ENCODE assay signal across 14 cellular contexts in the genomic region with DNA sequence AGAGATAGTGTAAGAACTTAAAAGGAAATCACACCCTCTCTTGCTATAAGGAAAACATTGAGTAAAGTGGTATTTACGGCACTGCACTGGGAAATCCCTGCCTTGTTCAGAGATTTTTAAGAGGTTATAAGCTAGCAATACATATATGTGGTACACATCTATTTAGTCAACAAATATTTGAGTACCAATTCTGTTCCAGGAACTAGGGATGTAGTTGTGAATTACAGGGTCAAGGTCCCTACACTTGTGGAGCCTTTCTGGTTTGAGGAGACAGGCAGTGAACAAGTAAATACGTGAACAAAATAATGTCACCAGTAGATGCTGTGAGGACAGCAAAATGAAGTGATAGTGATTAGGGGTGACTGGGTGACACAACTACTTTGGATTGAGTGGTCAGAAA. TPM values are rescaled to one million over a fixed set of nuclear protein-coding genes. Genes with fewer than 3 reads are reported as not detected.
DNase-seq lines count a peak whose midpoint lies in the region; ATAC-seq and TF ChIP-seq lines count a peak whose summit lies in the region.
"Had no signal": no experiment of that assay in that cellular context is flagged by ENCODE, and none has a peak within 500 bp of the region (broad histone marks: within the 10 kb centered on the region; RNA-seq: fewer than 3 reads in every experiment).

No MANE protein-coding gene starts in this region.

- WGBS in body of pancreas, 2 donors: 45 to 73% methylated on average over 2 of the region's 2 CpGs

- no peak for TF ChIP-seq CTCF in activated B cell treated with CpG ODN at 0.5 μM for 24 hours (IDR thresholded peaks at IDR 0.05)
- TF ChIP-seq CTCF in type B pancreatic cell (conservative IDR thresholded peaks at IDR 0.05): no peak
- TF ChIP-seq CTCF in left lung (IDR thresholded peaks at IDR 0.05): no peak
- TF ChIP-seq CTCF in body of pancreas (IDR thresholded peaks at IDR 0.05): no peak

- H3K27me3 Mint-ChIP-seq in stimulated activated naive CD8-positive, alpha-beta T cell treated with anti-CD3 and anti-CD28 coated beads, Interleukin-15, Interleukin-2, amounts not matched to agents 100 ng/mL and 50 ng/mL, for 24 hours: no peaks in the 10 kb centered on the region
- no peaks in the 10 kb centered on the region for H3K27me3 Mint-ChIP-seq in activated B cell treated with CpG ODN at 0.5 μM for 24 hours
- no peaks in the 10 kb centered on the region for H3K27me3 Mint-ChIP-seq in memory B cell
- H3K27me3 Mint-ChIP-seq in type B pancreatic cell: no peaks in the 10 kb centered on the region

- intact Hi-C loops in activated B cell treated with CpG ODN at 0.5 μM for 24 hours (cut with micrococcal nuclease) (no loop called here), left lung (cut with DNase I) (no loop called here), body of pancreas (cut with DNase I) (no loop called here)

- POLR2A ChIA-PET in activated B cell treated with CpG ODN at 0.5 μM for 24 hours (lab: Charles Lee): no interaction called here

- no peaks in the 10 kb centered on the region for H3K9me3 Mint-ChIP-seq in stimulated activated naive CD8-positive, alpha-beta T cell treated with anti-CD3 and anti-CD28 coated beads, Interleukin-15, Interleukin-2, amounts not matched to agents 100 ng/mL and 50 ng/mL, for 24 hours
- no peaks in the 10 kb centered on the region for H3K9me3 Mint-ChIP-seq in activated B cell treated with CpG ODN at 0.5 μM for 24 hours
- no peaks in the 10 kb centered on the region for H3K9me3 Mint-ChIP-seq in memory B cell
- H3K9me3 Mint-ChIP-seq in type B pancreatic cell: no peaks in the 10 kb centered on the region

- no peak for DNase-seq in stimulated activated naive CD8-positive, alpha-beta T cell treated with anti-CD3 and anti-CD28 coated beads, Interleukin-15, Interleukin-2, amounts not matched to agents 100 U/mL and 50 U/mL, for 24 hours
- DNase-seq in activated B cell treated with CpG ODN at 0.5 μM for 24 hours (no peak), memory B cell (ENCODE audit: low spot score in 2 of 2) (no peak), type B pancreatic cell (ENCODE audit: extremely low spot score, unreplicated experiment) (no peak), left lung (no peak), body of pancreas (no peak)
- no peak for DNase-seq in activated CD8-positive, alpha-beta memory T cell treated with anti-CD3 and anti-CD28 coated beads, Interleukin-2, amount 50 U/mL, for 4 hours
- DNase-seq: activated effector memory CD4-positive, alpha-beta T cell treated with anti-CD3 and anti-CD28 coated beads, Interleukin-2, amount 50 U/mL, for 16 hours; BE2C; cerebellar nuclear complex; NCI-H1048; NCI-H2227 treated with DMSO at 0.1 percent for 48 hours; nucleus accumbens had no signal

- H3K36me3 ChIP-seq in left lung: peaks cover 0 to 6% of the 10 kb centered on the region in 2 donors
- no peaks in the 10 kb centered on the region for H3K36me3 ChIP-seq in body of pancreas (replicated peaks in 1 of 2; ENCODE audit: insufficient read depth in 1 of 2, low read depth in 2 of 2)

- H3K36me3 Mint-ChIP-seq in stimulated activated naive CD8-positive, alpha-beta T cell treated with anti-CD3 and anti-CD28 coated beads, Interleukin-15, Interleukin-2, amounts not matched to agents 100 ng/mL and 50 ng/mL, for 24 hours (ENCODE audit: low read depth): peaks cover 18% of the 10 kb centered on the region
- H3K36me3 Mint-ChIP-seq in activated B cell treated with CpG ODN at 0.5 μM for 24 hours (ENCODE audit: low read depth) (peaks cover 22% of the 10 kb centered on the region), memory B cell (peaks cover 11% of the 10 kb centered on the region), type B pancreatic cell (peaks cover 12% of the 10 kb centered on the region)

- peak overlapping the region; percentile 12 for H3K27ac Mint-ChIP-seq in stimulated activated naive CD8-positive, alpha-beta T cell treated with anti-CD3 and anti-CD28 coated beads, Interleukin-15, Interleukin-2, amounts not matched to agents 100 ng/mL and 50 ng/mL, for 24 hours
- no peak overlapping the region for H3K27ac Mint-ChIP-seq in activated B cell treated with CpG ODN at 0.5 μM for 24 hours
- peak overlapping the region; percentile 28 for H3K27ac Mint-ChIP-seq in memory B cell
- H3K27ac Mint-ChIP-seq in type B pancreatic cell: peak overlapping the region; percentile 100

- peak overlapping the region in 1 of 2 donors; percentile 95 for H3K4me3 ChIP-seq in left lung
- H3K4me3 ChIP-seq in body of pancreas: no peak overlapping the region

- H3K4me1 ChIP-seq in left lung (peaks cover 10 to 63% of the 10 kb centered on the region in 2 donors), body of pancreas (peaks cover 46% of the 10 kb centered on the region)
- H3K4me1 ChIP-seq: BE2C had no signal

- no peaks in the 10 kb centered on the region for H3K9me3 ChIP-seq in left lung
- no peaks in the 10 kb centered on the region for H3K9me3 ChIP-seq in body of pancreas
- H3K9me3 ChIP-seq: BE2C had no signal

- CTCF ChIA-PET in activated B cell treated with CpG ODN at 0.5 μM for 24 hours (lab: Charles Lee): no interaction called here

- no peak for ATAC-seq in stimulated activated naive CD8-positive, alpha-beta T cell treated with anti-CD3 and anti-CD28 coated beads, Interleukin-15, Interleukin-2, amounts not matched to agents 100 U/mL and 50 U/mL, for 24 hours
- ATAC-seq in activated B cell treated with CpG ODN at 0.5 μM for 24 hours (ENCODE audit: low read depth): no peak
- no peak for ATAC-seq in memory B cell (ENCODE audit: low read depth)
- ATAC-seq in left lung: no peak
- ATAC-seq in body of pancreas: no peak

- H3K27ac ChIP-seq in left lung (peak overlapping the region in 1 of 2 donors; percentile 98), body of pancreas (peak overlapping the region in 1 of 4 donors; percentile 4)

- TF ChIP-seq POLR2A in body of pancreas (IDR thresholded peaks at IDR 0.05): no peak

- H3K4me1 Mint-ChIP-seq in stimulated activated naive CD8-positive, alpha-beta T cell treated with anti-CD3 and anti-CD28 coated beads, Interleukin-15, Interleukin-2, amounts not matched to agents 100 ng/mL and 50 ng/mL, for 24 hours (ENCODE audit: low read depth): peaks cover 52% of the 10 kb centered on the region
- H3K4me1 Mint-ChIP-seq in activated B cell treated with CpG ODN at 0.5 μM for 24 hours (peaks cover 38% of the 10 kb centered on the region), memory B cell (peaks cover 31% of the 10 kb centered on the region), type B pancreatic cell (ENCODE audit: unreplicated experiment) (peaks cover 47% of the 10 kb centered on the region)

- peak overlapping the region; percentile 96 for H3K4me3 Mint-ChIP-seq in stimulated activated naive CD8-positive, alpha-beta T cell treated with anti-CD3 and anti-CD28 coated beads, Interleukin-15, Interleukin-2, amounts not matched to agents 100 ng/mL and 50 ng/mL, for 24 hours
- H3K4me3 Mint-ChIP-seq in activated B cell treated with CpG ODN at 0.5 μM for 24 hours (peak overlapping the region; percentile 97), memory B cell (no peak overlapping the region), type B pancreatic cell (peak overlapping the region; percentile 98)

- H3K27me3 ChIP-seq in left lung (no peaks in the 10 kb centered on the region), body of pancreas (no peaks in the 10 kb centered on the region)

RNA-seq across cellular contexts. Expression of a gene that starts 1.8 kb away (rescaled TPM):
- 41.9 and 48.1 TPM in 2 replicates for total RNA-seq in activated B cell treated with CpG ODN at 0.5 μM for 24 hours
- 99.4 and 108 TPM in 2 replicates for total RNA-seq in type B pancreatic cell (ENCODE audit: low replicate concordance)
- total RNA-seq in left lung: 10 to 100 TPM; 56.2 to 59.1 TPM
- total RNA-seq in body of pancreas: 10 to 100 TPM; 16.9 to 27.0 TPM

RNA-seq across cellular contexts. Expression of a gene that starts 59.2 kb away (rescaled TPM):
- total RNA-seq in activated B cell treated with CpG ODN at 0.5 μM for 24 hours (183 TPM in 2 replicates), type B pancreatic cell (ENCODE audit: low replicate concordance) (not detected in 2 replicates), left lung (100 to 1,000 TPM in 1 of 2 donors, 10 to 100 TPM in 1; 30.8 to 110 TPM), body of pancreas (1 to 10 TPM; 2.1 to 4.3 TPM)

Comparison
In these comparisons a context has a peak if more than half of its experiments do, and no peak if none do; other contexts are left out.
1. RNA of a gene that starts 59.2 kb away (total RNA-seq): 183 TPM in activated B cell treated with CpG ODN at 0.5 μM for 24 hours and 30.8 to 110 TPM in left lung; 2.1 to 4.3 TPM in body of pancreas and not detected in type B pancreatic cell; every median in the first group is over 4 times any median in the second.